14 cellular contexts compared by ENCODE assay signal in the genomic region with DNA sequence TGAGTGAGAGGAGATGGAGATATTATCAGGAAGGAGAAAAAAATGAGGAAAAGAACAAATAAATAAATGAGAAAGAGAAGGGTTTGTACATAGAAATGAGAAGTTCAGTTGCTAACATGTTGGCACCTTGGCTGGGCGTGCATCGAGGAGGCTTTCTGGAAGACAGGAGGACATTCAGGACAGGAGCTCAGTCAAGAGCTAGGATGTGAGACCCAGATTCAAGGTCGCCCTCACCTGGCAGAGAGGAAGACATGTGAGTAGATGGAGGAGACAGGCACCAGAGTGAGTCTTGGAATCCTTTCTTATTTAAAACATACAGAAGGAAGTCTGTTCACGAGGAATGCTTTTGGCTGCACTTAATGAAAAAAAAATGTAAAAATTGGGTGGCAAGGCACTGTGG.
DNase-seq lines count a peak whose midpoint lies in the region; ATAC-seq and TF ChIP-seq lines count a peak whose summit lies in the region.
"Had no signal": no experiment of that assay in that cellular context is flagged by ENCODE, and none has a peak within 500 bp of the region (broad histone marks: within the 10 kb centered on the region; RNA-seq: fewer than 3 reads in every experiment).

No MANE protein-coding gene starts in this region.

- TF ChIP-seq CTCF in GM23338 (conservative IDR thresholded peaks at IDR 0.05; ENCODE audit: low read depth in 2 of 2) (no peak), endodermal cell (conservative IDR thresholded peaks at IDR 0.05) (peak; percentile 68), sigmoid colon (IDR thresholded peaks at IDR 0.05) (no peak)

- no peaks in the 10 kb centered on the region for H3F3A ChIP-seq in GM23338 (replicated peaks; ENCODE audit: low read depth)

- intact Hi-C loops in sigmoid colon (cut with DNase I): no loop called here

- 74 to 81% methylated on average over 2 to 4 of the region's 4 CpGs for WGBS in endodermal cell (ENCODE audit: insufficient coverage in 1 of 2, insufficient read length in 1 of 2), 2 experiments
- 74% methylated on average over 4 of the region's 4 CpGs for WGBS in sigmoid colon, 2 donors

- TF ChIP-seq EP300 in Ishikawa (IDR thresholded peaks at IDR 0.05; ENCODE audit: borderline replicate concordance) (no peak), sigmoid colon (IDR thresholded peaks at IDR 0.05) (no peak)

- no peak overlapping the region for H3K4me3 ChIP-seq in GM23338
- no peak overlapping the region for H3K4me3 ChIP-seq in endodermal cell (ENCODE audit: low read length)
- H3K4me3 ChIP-seq in sigmoid colon: no peak overlapping the region
- no peak overlapping the region for H3K4me3 ChIP-seq in SJCRH30
- H3K4me3 ChIP-seq: A549 had no signal

- H3K36me3 ChIP-seq in GM23338 (ENCODE audit: insufficient read depth) (peaks cover 11% of the 10 kb centered on the region), endodermal cell (ENCODE audit: control insufficient read depth, insufficient read depth, low read length) (no peaks in the 10 kb centered on the region), sigmoid colon (no peaks in the 10 kb centered on the region), SJCRH30 (no peaks in the 10 kb centered on the region)
- H3K36me3 ChIP-seq: BE2C had no signal

- peaks cover 2% of the 10 kb centered on the region; the same call in 1 of the 3 replicates for H3K4me1 Mint-ChIP-seq in GM23338
- H3K4me1 Mint-ChIP-seq in endodermal cell: peaks cover 3% of the 10 kb centered on the region

- H3K4me1 ChIP-seq in GM23338 (ENCODE audit: insufficient read depth): no peaks in the 10 kb centered on the region
- H3K4me1 ChIP-seq in endodermal cell (ENCODE audit: control insufficient read depth, insufficient read depth, low read length): no peaks in the 10 kb centered on the region
- no peaks in the 10 kb centered on the region for H3K4me1 ChIP-seq in sigmoid colon
- no peaks in the 10 kb centered on the region for H3K4me1 ChIP-seq in SJCRH30
- H3K4me1 ChIP-seq: A549, BE2C had no signal

- H3K4me3 Mint-ChIP-seq in GM23338 (no peak overlapping the region), endodermal cell (no peak overlapping the region)
- H3K4me3 Mint-ChIP-seq: CD4-positive, alpha-beta memory T cell had no signal

- no peak for TF ChIP-seq POLR2A in sigmoid colon (IDR thresholded peaks at IDR 0.05)

- peak; percentile 19; the same call in 1 of the 2 replicates for TF ChIP-seq RAD21 in Ishikawa (IDR thresholded peaks at IDR 0.05; ENCODE audit: low read depth)

- no peak overlapping the region for H3K4me2 ChIP-seq in GM23338
- H3K4me2 ChIP-seq: A549 had no signal

- DNase-seq in GM23338 (ENCODE audit: low spot score): no peak
- DNase-seq in endodermal cell: peak; percentile 58
- peak; percentile 19 for DNase-seq in sigmoid colon
- no peak for DNase-seq in DMS53 (lab: John Stamatoyannopoulos, UW)
- no peak for DNase-seq in SJCRH30
- DNase-seq: BE2C; CD4-positive, alpha-beta memory T cell; DMS153; DND-41; GDM1 had no signal

- H3K36me3 Mint-ChIP-seq in GM23338 (ENCODE audit: low read depth) (no peaks in the 10 kb centered on the region; the same call in 2 of the 3 replicates), endodermal cell (ENCODE audit: low read depth) (no peaks in the 10 kb centered on the region)

- H3K9me3 ChIP-seq in endodermal cell (ENCODE audit: control insufficient read depth, low read length) (peaks cover 17% of the 10 kb centered on the region), sigmoid colon (no peaks in the 10 kb centered on the region), SJCRH30 (replicated peaks) (peaks cover 4% of the 10 kb centered on the region; the same call in 1 of the 2 replicates)
- H3K9me3 ChIP-seq: A549, BE2C had no signal

- no peaks in the 10 kb centered on the region for H3K79me2 ChIP-seq in GM23338 (replicated peaks; ENCODE audit: insufficient read depth)

- H3K9ac ChIP-seq in endodermal cell (ENCODE audit: extremely low read depth, low read length, poor library complexity, severe bottlenecking): no peak overlapping the region

- H4K20me1 ChIP-seq in GM23338 (replicated peaks; ENCODE audit: insufficient read depth): no peaks in the 10 kb centered on the region

- H3K27me3 ChIP-seq in GM23338 (ENCODE audit: insufficient read depth) (no peaks in the 10 kb centered on the region), endodermal cell (ENCODE audit: control insufficient read depth, insufficient read depth, low read length, poor library complexity, severe bottlenecking) (no peaks in the 10 kb centered on the region), sigmoid colon (no peaks in the 10 kb centered on the region), SJCRH30 (no peaks in the 10 kb centered on the region; the same call in 1 of the 2 replicates)
- H3K27me3 ChIP-seq: BE2C had no signal

- ATAC-seq in GM23338: peak; percentile 52
- ATAC-seq: A549, HCT116 had no signal

- H2AFZ ChIP-seq in GM23338: no peak overlapping the region

- H3K27ac Mint-ChIP-seq in GM23338 (no peak overlapping the region), endodermal cell (no peak overlapping the region)
- H3K27ac Mint-ChIP-seq: CD4-positive, alpha-beta memory T cell had no signal

- no peaks in the 10 kb centered on the region for H3K9me2 ChIP-seq in GM23338 (ENCODE audit: insufficient read depth)

- H3K27ac ChIP-seq in GM23338 (ENCODE audit: low read depth) (no peak overlapping the region), endodermal cell (ENCODE audit: low read depth, low read length) (no peak overlapping the region), sigmoid colon (no peak overlapping the region), SJCRH30 (no peak overlapping the region)
- H3K27ac ChIP-seq: A549, C4-2B had no signal

- H3K27me3 Mint-ChIP-seq in GM23338 (ENCODE audit: insufficient read depth, low read depth, poor library complexity) (no peaks in the 10 kb centered on the region), endodermal cell (ENCODE audit: insufficient read depth) (peaks cover 6% of the 10 kb centered on the region)

- peaks cover 17% of the 10 kb centered on the region for H3K9me3 Mint-ChIP-seq in GM23338
- peaks cover 16% of the 10 kb centered on the region for H3K9me3 Mint-ChIP-seq in endodermal cell

TF ChIP-seq in GM23338, 12 proteins besides CTCF, POLR2A, EP300 and RAD21 (continues in another document):
- no peak for TF ChIP-seq STAT1 (IDR thresholded peaks at IDR 0.05; ENCODE audit: unreplicated experiment)
- TF ChIP-seq ZNF114 (CRISPR knock-in tag; IDR thresholded peaks at IDR 0.05): no peak
- TF ChIP-seq, protein P1, sequence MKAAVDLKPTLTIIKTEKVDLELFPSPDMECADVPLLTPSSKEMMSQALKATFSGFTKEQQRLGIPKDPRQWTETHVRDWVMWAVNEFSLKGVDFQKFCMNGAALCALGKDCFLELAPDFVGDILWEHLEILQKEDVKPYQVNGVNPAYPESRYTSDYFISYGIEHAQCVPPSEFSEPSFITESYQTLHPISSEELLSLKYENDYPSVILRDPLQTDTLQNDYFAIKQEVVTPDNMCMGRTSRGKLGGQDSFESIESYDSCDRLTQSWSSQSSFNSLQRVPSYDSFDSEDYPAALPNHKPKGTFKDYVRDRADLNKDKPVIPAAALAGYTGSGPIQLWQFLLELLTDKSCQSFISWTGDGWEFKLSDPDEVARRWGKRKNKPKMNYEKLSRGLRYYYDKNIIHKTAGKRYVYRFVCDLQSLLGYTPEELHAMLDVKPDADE (IDR thresholded peaks at IDR 0.05): no peak
- no peak for TF ChIP-seq JUNB (IDR thresholded peaks at IDR 0.05; ENCODE audit: unreplicated experiment)
- TF ChIP-seq EZH2phosphoT487 (IDR thresholded peaks at IDR 0.05; ENCODE audit: unreplicated experiment): no peak

TF ChIP-seq in Ishikawa, 13 proteins besides CTCF, POLR2A, EP300 and RAD21:
- TF ChIP-seq TAF1 (IDR thresholded peaks at IDR 0.05; ENCODE audit: low read depth): no peak
- TF ChIP-seq, protein P2, sequence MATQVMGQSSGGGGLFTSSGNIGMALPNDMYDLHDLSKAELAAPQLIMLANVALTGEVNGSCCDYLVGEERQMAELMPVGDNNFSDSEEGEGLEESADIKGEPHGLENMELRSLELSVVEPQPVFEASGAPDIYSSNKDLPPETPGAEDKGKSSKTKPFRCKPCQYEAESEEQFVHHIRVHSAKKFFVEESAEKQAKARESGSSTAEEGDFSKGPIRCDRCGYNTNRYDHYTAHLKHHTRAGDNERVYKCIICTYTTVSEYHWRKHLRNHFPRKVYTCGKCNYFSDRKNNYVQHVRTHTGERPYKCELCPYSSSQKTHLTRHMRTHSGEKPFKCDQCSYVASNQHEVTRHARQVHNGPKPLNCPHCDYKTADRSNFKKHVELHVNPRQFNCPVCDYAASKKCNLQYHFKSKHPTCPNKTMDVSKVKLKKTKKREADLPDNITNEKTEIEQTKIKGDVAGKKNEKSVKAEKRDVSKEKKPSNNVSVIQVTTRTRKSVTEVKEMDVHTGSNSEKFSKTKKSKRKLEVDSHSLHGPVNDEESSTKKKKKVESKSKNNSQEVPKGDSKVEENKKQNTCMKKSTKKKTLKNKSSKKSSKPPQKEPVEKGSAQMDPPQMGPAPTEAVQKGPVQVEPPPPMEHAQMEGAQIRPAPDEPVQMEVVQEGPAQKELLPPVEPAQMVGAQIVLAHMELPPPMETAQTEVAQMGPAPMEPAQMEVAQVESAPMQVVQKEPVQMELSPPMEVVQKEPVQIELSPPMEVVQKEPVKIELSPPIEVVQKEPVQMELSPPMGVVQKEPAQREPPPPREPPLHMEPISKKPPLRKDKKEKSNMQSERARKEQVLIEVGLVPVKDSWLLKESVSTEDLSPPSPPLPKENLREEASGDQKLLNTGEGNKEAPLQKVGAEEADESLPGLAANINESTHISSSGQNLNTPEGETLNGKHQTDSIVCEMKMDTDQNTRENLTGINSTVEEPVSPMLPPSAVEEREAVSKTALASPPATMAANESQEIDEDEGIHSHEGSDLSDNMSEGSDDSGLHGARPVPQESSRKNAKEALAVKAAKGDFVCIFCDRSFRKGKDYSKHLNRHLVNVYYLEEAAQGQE (IDR thresholded peaks at IDR 0.05; ENCODE audit: low read depth): no peak
- TF ChIP-seq, protein P3, sequence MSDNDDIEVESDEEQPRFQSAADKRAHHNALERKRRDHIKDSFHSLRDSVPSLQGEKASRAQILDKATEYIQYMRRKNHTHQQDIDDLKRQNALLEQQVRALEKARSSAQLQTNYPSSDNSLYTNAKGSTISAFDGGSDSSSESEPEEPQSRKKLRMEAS (IDR thresholded peaks at IDR 0.05): no peak
- TF ChIP-seq TCF12 (IDR thresholded peaks at IDR 0.05; ENCODE audit: low read depth): no peak
- TF ChIP-seq CREB1 (IDR thresholded peaks at IDR 0.05; ENCODE audit: low read depth): no peak
- TF ChIP-seq CEBPB (IDR thresholded peaks at IDR 0.05): no peak
- TF ChIP-seq, protein P4, sequence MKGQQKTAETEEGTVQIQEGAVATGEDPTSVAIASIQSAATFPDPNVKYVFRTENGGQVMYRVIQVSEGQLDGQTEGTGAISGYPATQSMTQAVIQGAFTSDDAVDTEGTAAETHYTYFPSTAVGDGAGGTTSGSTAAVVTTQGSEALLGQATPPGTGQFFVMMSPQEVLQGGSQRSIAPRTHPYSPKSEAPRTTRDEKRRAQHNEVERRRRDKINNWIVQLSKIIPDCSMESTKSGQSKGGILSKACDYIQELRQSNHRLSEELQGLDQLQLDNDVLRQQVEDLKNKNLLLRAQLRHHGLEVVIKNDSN (IDR thresholded peaks at IDR 0.05): no peak
- no peak for TF ChIP-seq TEAD4 (IDR thresholded peaks at IDR 0.05)

Comparison
In these comparisons a context has a peak if more than half of its experiments do, and no peak if none do; other contexts are left out.
1. DNase-seq: peak in endodermal cell (single experiment) and sigmoid colon (single experiment); none in GM23338 (single experiment), DMS53 (single experiment) and SJCRH30 (0 of 2).